In genomic region chr22:46013460-46014416, GRCh38 we compare ENCODE assay signal across 8 cellular contexts. TPM values are rescaled to one million over a fixed set of nuclear protein-coding genes. Genes with fewer than 3 reads are reported as not detected.
DNase-seq lines count a peak whose midpoint lies in the region; ATAC-seq, FAIRE-seq and TF ChIP-seq lines count a peak whose summit lies in the region.

No MANE protein-coding gene starts in this region.

- peak in 1 of 2 donors; percentile 70 for TF ChIP-seq POLR2A in thyroid gland (IDR thresholded peaks at IDR 0.05)

- peaks cover 5% of the 10 kb centered on the region for H3K27me3 Mint-ChIP-seq in activated naive CD8-positive, alpha-beta T cell treated with anti-CD3 and anti-CD28 coated beads, Interleukin-2, amount 10 ng/mL, durations not matched to agents 7 days and 5 days

- H3K4me3 ChIP-seq in H7 (ENCODE audit: insufficient read depth, low read depth, low read length) (peak overlapping the region; percentile 77), MM.1S (ENCODE audit: low read length) (peak overlapping the region; percentile 84), pancreas (peak overlapping the region; percentile 33 to 57 (median 47)), thyroid gland (replicated peaks in 1 of 3) (peak overlapping the region; percentile 10 to 54 (median 31))

- H3F3A ChIP-seq in MM.1S (ENCODE audit: insufficient read depth, low read length) = peaks cover 10% of the 10 kb centered on the region

- no peaks in the 10 kb centered on the region for H3K9me3 ChIP-seq in MM.1S (replicated peaks; ENCODE audit: insufficient read depth, low read length)
- no peaks in the 10 kb centered on the region for H3K9me3 ChIP-seq in pancreas
- H3K9me3 ChIP-seq in thyroid gland = no peaks in the 10 kb centered on the region

- peak overlapping the region; percentile 91 for H2AFZ ChIP-seq in MM.1S (ENCODE audit: low read length)

- peak overlapping the region; percentile 82 for H3K27ac Mint-ChIP-seq in activated naive CD8-positive, alpha-beta T cell treated with anti-CD3 and anti-CD28 coated beads, Interleukin-2, amount 10 ng/mL, durations not matched to agents 7 days and 5 days

- intact Hi-C loops in Right ventricle myocardium inferior (cut with DNase I) (loop anchor here (2.0 to 5.0 kb wide), 2 partner anchors 21 to 59 kb away; no protein-coding TSS in a partner anchor), pancreas (cut with DNase I) (loop anchor here in 1 of 3 donors (10.0 kb wide), 1 partner anchor 321 kb away; the partner anchor contains the start of gene TRMU), thyroid gland (cut with DNase I) (no loop called here)

- TF ChIP-seq CTCF in MM.1S (IDR thresholded peaks at IDR 0.05; ENCODE audit: low read length) (peak; percentile 63), pancreas (IDR thresholded peaks at IDR 0.05) (peak; percentile 45 to 69 (median 65)), thyroid gland (IDR thresholded peaks at IDR 0.05) (peak in 5 of 6 experiments; percentile 57 to 72 (median 65))

- POLR2A ChIA-PET in activated naive CD8-positive, alpha-beta T cell treated with anti-CD3 and anti-CD28 coated beads, Interleukin-2, amount 10 ng/mL, durations not matched to agents 7 days and 5 days (lab: Charles Lee) = interaction anchor here (0.7 to 1.9 kb wide), 9 partner anchors 13 to 323 kb away, joined by 3 to 16 read pairs (median 3); partner anchors contain the start of genes GTSE1 and TRMU

- H4K20me1 ChIP-seq in MM.1S (ENCODE audit: insufficient read depth, low read length) = no peaks in the 10 kb centered on the region

- DNase-seq in GDM1 (lab: John Stamatoyannopoulos, UW) (peak; percentile 88), H7 (peak; percentile 96), MM.1S (peak; percentile 91), SKM-1 treated with dmso at 0.1 percent for 144 hours (lab: John Stamatoyannopoulos, UW; ENCODE audit: unreplicated experiment) (peak; percentile 81), Right ventricle myocardium inferior (ENCODE audit: missing footprints) (peak; percentile 95), pancreas (peak; percentile 94 to 98 (median 96)), thyroid gland (peak; percentile 93)
- DNase-seq in activated naive CD8-positive, alpha-beta T cell treated with anti-CD3 and anti-CD28 coated beads, Interleukin-2, amount 10 ng/mL, durations not matched to agents 7 days and 5 days = peak; percentile 80

- no peaks in the 10 kb centered on the region for H3K36me3 Mint-ChIP-seq in activated naive CD8-positive, alpha-beta T cell treated with anti-CD3 and anti-CD28 coated beads, Interleukin-2, amount 10 ng/mL, durations not matched to agents 7 days and 5 days

- H3K9ac ChIP-seq in MM.1S (ENCODE audit: low read length) = peak overlapping the region; percentile 92

- H3K9me3 Mint-ChIP-seq in activated naive CD8-positive, alpha-beta T cell treated with anti-CD3 and anti-CD28 coated beads, Interleukin-2, amount 10 ng/mL, durations not matched to agents 7 days and 5 days = no peaks in the 10 kb centered on the region

- H3K4me3 Mint-ChIP-seq in activated naive CD8-positive, alpha-beta T cell treated with anti-CD3 and anti-CD28 coated beads, Interleukin-2, amount 10 ng/mL, durations not matched to agents 7 days and 5 days = peak overlapping the region; percentile 83

- H3K79me2 ChIP-seq in MM.1S (ENCODE audit: low read length) = no peaks in the 10 kb centered on the region

- H3K9me2 ChIP-seq in MM.1S (replicated peaks; ENCODE audit: insufficient read depth, low read length) = no peaks in the 10 kb centered on the region

- WGBS in pancreas, 2 donors = 1% methylated on average over 54 to 56 of the region's 56 CpGs
- WGBS in thyroid gland, 2 donors = 1 to 3% methylated on average over 38 to 40 of the region's 56 CpGs

- H3K27me3 ChIP-seq in H7 (ENCODE audit: control insufficient read depth, insufficient read depth, low read length) = no peaks in the 10 kb centered on the region
- no peaks in the 10 kb centered on the region for H3K27me3 ChIP-seq in MM.1S (replicated peaks; ENCODE audit: insufficient read depth, low read length)
- H3K27me3 ChIP-seq in pancreas = no peaks in the 10 kb centered on the region
- H3K27me3 ChIP-seq in thyroid gland = no peaks in the 10 kb centered on the region

- no peaks in the 10 kb centered on the region for H3K36me3 ChIP-seq in H7 (replicated peaks; ENCODE audit: control insufficient read depth, insufficient read depth, low read length)
- H3K36me3 ChIP-seq in MM.1S (replicated peaks; ENCODE audit: insufficient read depth, low read length) = no peaks in the 10 kb centered on the region
- H3K36me3 ChIP-seq in pancreas = no peaks in the 10 kb centered on the region
- no peaks in the 10 kb centered on the region for H3K36me3 ChIP-seq in thyroid gland

- peaks cover 4% of the 10 kb centered on the region for H3K4me1 Mint-ChIP-seq in activated naive CD8-positive, alpha-beta T cell treated with anti-CD3 and anti-CD28 coated beads, Interleukin-2, amount 10 ng/mL, durations not matched to agents 7 days and 5 days

- peak overlapping the region; percentile 81 for H3K27ac ChIP-seq in MM.1S (ENCODE audit: low read length)
- peak overlapping the region; percentile 84 to 99 (median 94) for H3K27ac ChIP-seq in pancreas
- H3K27ac ChIP-seq in thyroid gland = peak overlapping the region; percentile 79 to 98 (median 95)

- FAIRE-seq in pancreas (lab: Jason Lieb, UNC) = peak; percentile 37

- ATAC-seq in activated naive CD8-positive, alpha-beta T cell treated with anti-CD3 and anti-CD28 coated beads, Interleukin-2, amount 10 ng/mL, durations not matched to agents 7 days and 5 days (ENCODE audit: low read depth) = peak; percentile 94
- ATAC-seq in Right ventricle myocardium inferior (peak; percentile 93), pancreas (peak; percentile 91 to 95 (median 92))

- peak overlapping the region; percentile 99 for H3K4me2 ChIP-seq in MM.1S (ENCODE audit: low read depth, low read length)

- H3K4me1 ChIP-seq in MM.1S (ENCODE audit: low read length) (0 out of 2 replicates have a peak, but pooled peaks cover 4% of the 10 kb centered on the region), pancreas (peaks cover 0 to 18% (median 10%) of the 10 kb centered on the region in 3 donors), thyroid gland (peaks cover 28 to 38% of the 10 kb centered on the region in 2 donors)

RNA-seq across cellular contexts. Expression of gene WNT7B, which starts 36.8 kb away (rescaled TPM):
- 0.10 TPM in 1 of 2 replicates, not detected in the other for total RNA-seq in H7 (2014; rRNA removed; shearing (Covaris generic))
- not detected for total RNA-seq in activated naive CD8-positive, alpha-beta T cell treated with anti-CD3 and anti-CD28 coated beads, Interleukin-2, amount 10 ng/mL, durations not matched to agents 7 days and 5 days
- not detected for total RNA-seq in Right ventricle myocardium inferior
- total RNA-seq in pancreas = 1 to 10 TPM in 1 of 6 donors, under 1 TPM in 5; 0.16 to 1.3 (median 0.62) TPM
- under 1 TPM; 0.66 to 0.95 TPM for polyA plus RNA-seq in pancreas
- 1 to 10 TPM in 2 of 4 donors, under 1 TPM in 1, not detected in 1; 0.83 to 4.3 (median 2.5) TPM for total RNA-seq in thyroid gland

Comparison
In these comparisons a context has a peak if more than half of its experiments do, and no peak if none do; other contexts are left out.
1. Peak in every context shown above with its lines: DNase-seq, ATAC-seq, H3K4me3 ChIP-seq and H3K27ac ChIP-seq.
2. H3K4me3 ChIP-seq: peak in every context shown above with its lines; median percentile 84 in MM.1S; 77 in H7; 47 in pancreas; 31 in thyroid gland.